15 cellular contexts compared by ENCODE assay signal in the genomic region with DNA sequence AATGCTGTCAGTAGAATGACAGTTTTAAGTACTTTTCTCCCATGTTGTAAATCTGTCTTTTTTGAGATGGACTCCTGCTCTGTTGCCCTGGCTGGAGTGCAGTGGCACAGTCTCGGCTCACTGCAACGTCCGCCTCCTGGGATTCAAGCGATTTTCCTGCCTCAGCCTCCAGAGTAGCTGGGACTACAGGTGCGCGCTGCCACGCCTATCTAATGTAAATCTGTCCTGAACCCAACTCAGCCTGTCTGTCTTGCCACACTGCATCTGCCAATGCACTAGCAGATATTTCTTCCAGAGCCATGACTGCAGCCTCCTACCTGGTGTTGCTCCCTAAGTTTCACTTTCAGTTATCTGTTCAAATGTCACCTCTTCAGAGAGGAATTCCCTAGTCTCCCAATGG.
A peak's percentile ranks its signal among the peaks of the same experiment; 100 is the strongest.
DNase-seq lines count a peak whose midpoint lies in the region; ATAC-seq and TF ChIP-seq lines count a peak whose summit lies in the region.
"Had no signal": no experiment of that assay in that cellular context is flagged by ENCODE, and none has a peak within 500 bp of the region (broad histone marks: within the 10 kb centered on the region; RNA-seq: fewer than 3 reads in every experiment).

No MANE protein-coding gene starts in this region.

- H3K27ac ChIP-seq in stomach = no peak overlapping the region
- H3K27ac ChIP-seq: 22Rv1 had no signal

- H3K36me3 ChIP-seq in kidney epithelial cell (ENCODE audit: control insufficient read depth, insufficient read depth, low read length) = no peaks in the 10 kb centered on the region
- no peaks in the 10 kb centered on the region for H3K36me3 ChIP-seq in stomach

- no peaks in the 10 kb centered on the region for H3K9me3 ChIP-seq in stomach
- H3K9me3 ChIP-seq: testis had no signal

- DNase-seq in NCI-H1417 (lab: John Stamatoyannopoulos, UW) (peak; percentile 5 to 69 (median 50)), NCI-H1417 treated with DMSO at 0.1 percent for 48 hours (lab: John Stamatoyannopoulos, UW) (no peak), SW480 (ENCODE audit: low spot score) (peak; percentile 21), kidney epithelial cell (ENCODE audit: low read depth) (no peak), stomach (no peak), mucosa of gallbladder (ENCODE audit: low spot score) (no peak)
- DNase-seq in activated CD4-positive, alpha-beta T cell treated with anti-CD3 and anti-CD28 coated beads for 1 hour = no peak
- DNase-seq: activated CD4-positive, alpha-beta T cell treated with anti-CD3 and anti-CD28 coated beads for 36 hours; activated gamma-delta T cell treated with Interleukin-2 at 50 U/mL for 16 hours; DMS79 treated with DMSO at 0.1 percent for 48 hours; MV-4-11; NK-92 treated with Interleukin-12 subunit alpha and Interleukin-12 subunit beta, amount 100 ng/mL, for 24 hours; testis had no signal

- no peak for TF ChIP-seq CTCF in kidney epithelial cell (IDR thresholded peaks at IDR 0.05; ENCODE audit: insufficient read depth, low read length, poor library complexity, severe bottlenecking)
- no peak for TF ChIP-seq CTCF in stomach (IDR thresholded peaks at IDR 0.05)

- ATAC-seq in GM18873 (IDR thresholded peaks at IDR 0.05; ENCODE audit: low FRiP score, unreplicated experiment) = no peak
- ATAC-seq: activated CD4-positive, alpha-beta T cell treated with anti-CD3 and anti-CD28 coated beads for 36 hours had no signal

- no peaks in the 10 kb centered on the region for H3K27me3 ChIP-seq in kidney epithelial cell (ENCODE audit: control insufficient read depth, insufficient read depth, low read length)
- H3K27me3 ChIP-seq in stomach = no peaks in the 10 kb centered on the region
- H3K27me3 ChIP-seq: testis had no signal

- WGBS in stomach, 5 donors = 23 to 65% (median 49%) methylated on average over 7 of the region's 7 CpGs

- intact Hi-C loops in stomach (cut with DNase I; ENCODE audit: low total_unique reads) = no loop called here

- no peak for TF ChIP-seq EP300 in stomach (IDR thresholded peaks at IDR 0.05)

- no peak for TF ChIP-seq POLR2A in stomach (IDR thresholded peaks at IDR 0.05)

- H3K4me3 ChIP-seq in kidney epithelial cell (ENCODE audit: low read depth, low read length) (peak overlapping the region; percentile 33), stomach (peak overlapping the region in 3 of 4 donors; percentile 3 to 30 (median 28))
- H3K4me3 ChIP-seq: testis had no signal

- H3K4me1 ChIP-seq in stomach = peaks cover 0 to 30% (median 12%) of the 10 kb centered on the region in 4 donors
- H3K4me1 ChIP-seq: testis had no signal

Comparison
In these comparisons a context has a peak if more than half of its experiments do, and no peak if none do; other contexts are left out.
1. DNase-seq: peak in NCI-H1417 (3 of 3) and SW480 (single experiment); none in NCI-H1417 treated with DMSO at 0.1 percent for 48 hours (single experiment), kidney epithelial cell (single experiment), stomach (single experiment), mucosa of gallbladder (single experiment) and activated CD4-positive, alpha-beta T cell treated with anti-CD3 and anti-CD28 coated beads for 1 hour (single experiment).